18 cellular contexts compared by ENCODE assay signal in genomic region chr5:92580814-92581213, GRCh38.
DNase-seq lines count a peak whose midpoint lies in the region; ATAC-seq, FAIRE-seq and TF ChIP-seq lines count a peak whose summit lies in the region.
"Had no signal": no experiment of that assay in that cellular context is flagged by ENCODE, and none has a peak within 500 bp of the region (broad histone marks: within the 10 kb centered on the region; RNA-seq: fewer than 3 reads in every experiment).

No MANE protein-coding gene starts in this region.

- DNase-seq in H4 (ENCODE audit: low spot score) (peak; percentile 71), LHCN-M2 (ENCODE audit: low read depth) (peak; percentile 66), RPMI7951 (ENCODE audit: low read depth) (peak; percentile 57), osteoblast (ENCODE audit: insufficient read length, low spot score, missing footprints) (no peak), NCI-H2196 (lab: John Stamatoyannopoulos, UW; ENCODE audit: unreplicated experiment) (no peak), pancreas (no peak), T-helper 1 cell (no peak)
- DNase-seq: AML-193, GDM1, H7, NCI-H187 treated with DMSO at 0.1 percent for 48 hours, NCI-H345, NCI-H524 treated with DMSO at 0.1 percent for 48 hours, Peyer's patch, SK-N-SH had no signal

- H4K20me1 ChIP-seq in osteoblast (ENCODE audit: insufficient read depth, low read length): no peaks in the 10 kb centered on the region

- no peak overlapping the region for H3K27ac ChIP-seq in osteoblast (ENCODE audit: low read depth, low read length)
- no peak overlapping the region for H3K27ac ChIP-seq in pancreas
- H3K27ac ChIP-seq: C4-2B, Peyer's patch had no signal

- H3K36me3 ChIP-seq in osteoblast (ENCODE audit: insufficient read depth, low read length): no peaks in the 10 kb centered on the region
- H3K36me3 ChIP-seq in pancreas: no peaks in the 10 kb centered on the region
- H3K36me3 ChIP-seq: Peyer's patch had no signal

- WGBS in pancreas, 2 donors: 67 to 74% methylated on average over 2 of the region's 2 CpGs

- H3K27me3 ChIP-seq in osteoblast (ENCODE audit: insufficient read depth, low read length) (no peaks in the 10 kb centered on the region), pancreas (no peaks in the 10 kb centered on the region)
- H3K27me3 ChIP-seq: Peyer's patch had no signal

- peak overlapping the region; percentile 36 for H2AFZ ChIP-seq in osteoblast (ENCODE audit: low read length)

- intact Hi-C loops in pancreas (cut with DNase I): no loop called here

- H3K4me2 ChIP-seq in osteoblast (ENCODE audit: insufficient read depth, low read length): no peak overlapping the region
- H3K4me2 ChIP-seq: SK-N-SH had no signal

- no peak for ATAC-seq in pancreas
- ATAC-seq: Right ventricle myocardium inferior had no signal

- no peak for FAIRE-seq in pancreas (lab: Jason Lieb, UNC)
- FAIRE-seq: D721Med had no signal

- H3K4me1 ChIP-seq in osteoblast (ENCODE audit: insufficient read depth, low read length) (peaks cover 3% of the 10 kb centered on the region), pancreas (no peaks in the 10 kb centered on the region)
- H3K4me1 ChIP-seq: Peyer's patch had no signal

- H3K4me3 ChIP-seq in osteoblast (ENCODE audit: insufficient read depth, low read length) (no peak overlapping the region), pancreas (no peak overlapping the region)
- H3K4me3 ChIP-seq: Peyer's patch had no signal

- TF ChIP-seq CTCF in osteoblast (IDR thresholded peaks at IDR 0.05; ENCODE audit: extremely low read depth, low read depth, low read length) (no peak), pancreas (IDR thresholded peaks at IDR 0.05) (no peak)

- H3K79me2 ChIP-seq in osteoblast (ENCODE audit: insufficient read depth, low read length): no peaks in the 10 kb centered on the region

- H3K9me3 ChIP-seq in osteoblast (ENCODE audit: low read depth, low read length): no peaks in the 10 kb centered on the region
- no peaks in the 10 kb centered on the region for H3K9me3 ChIP-seq in pancreas
- H3K9me3 ChIP-seq: Peyer's patch, SK-N-SH had no signal

Comparison
In these comparisons a context has a peak if more than half of its experiments do, and no peak if none do; other contexts are left out.
1. DNase-seq: peak in H4 (single experiment), LHCN-M2 (single experiment) and RPMI7951 (single experiment); none in osteoblast (single experiment), NCI-H2196 (single experiment), pancreas (0 of 6) and T-helper 1 cell (0 of 5).